ENCODE assay signal across 10 cellular contexts in the genomic region with DNA sequence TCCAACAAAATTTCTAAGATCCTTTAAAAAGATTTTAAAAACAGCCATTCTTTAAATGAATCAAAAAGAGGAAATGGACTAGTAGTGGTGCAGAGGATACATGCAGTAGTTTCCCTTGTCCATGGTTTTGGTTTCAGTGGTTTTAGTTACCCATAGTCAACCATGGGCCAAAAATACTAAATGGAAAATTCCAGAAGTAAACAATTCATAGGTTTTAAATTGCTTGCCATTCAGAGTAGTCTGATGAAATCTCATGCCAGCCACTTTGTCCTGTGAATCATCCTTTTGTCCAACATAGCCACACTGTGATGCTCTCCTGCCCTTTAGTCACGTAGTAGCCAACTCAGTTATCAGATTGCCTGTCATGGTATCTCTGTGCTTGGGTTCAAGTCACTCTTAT.
DNase-seq lines count a peak whose midpoint lies in the region; ATAC-seq and TF ChIP-seq lines count a peak whose summit lies in the region.
"Had no signal": no experiment of that assay in that cellular context is flagged by ENCODE, and none has a peak within 500 bp of the region (broad histone marks: within the 10 kb centered on the region; RNA-seq: fewer than 3 reads in every experiment).

No MANE protein-coding gene starts in this region.

- no peak overlapping the region for H2AFZ ChIP-seq in SK-N-SH (ENCODE audit: low read depth)

- no peaks in the 10 kb centered on the region for H3F3A ChIP-seq in SK-N-SH (replicated peaks; ENCODE audit: insufficient read depth)

- no peak overlapping the region for H3K9ac ChIP-seq in SK-N-SH

- no peaks in the 10 kb centered on the region for H3K79me2 ChIP-seq in SK-N-SH (ENCODE audit: insufficient read depth)

- no peak overlapping the region for H3K4me2 ChIP-seq in SK-N-SH

- H3K27ac ChIP-seq in stomach (no peak overlapping the region), SK-N-SH (ENCODE audit: low read depth in 2 of 2, low read length in 1 of 2) (no peak overlapping the region)

- H3K9me3 ChIP-seq in stomach = no peaks in the 10 kb centered on the region
- H3K9me3 ChIP-seq in SK-N-SH = no peaks in the 10 kb centered on the region

- H3K27me3 ChIP-seq in stomach (no peaks in the 10 kb centered on the region), SK-N-SH (ENCODE audit: insufficient read depth) (no peaks in the 10 kb centered on the region)

- H3K36me3 ChIP-seq in stomach = no peaks in the 10 kb centered on the region
- H3K36me3 ChIP-seq in SK-N-SH (replicated peaks in 1 of 2; ENCODE audit: control insufficient read depth in 1 of 2, insufficient read depth in 2 of 2, low read length in 1 of 2) = no peaks in the 10 kb centered on the region

- no peak for TF ChIP-seq CTCF in fibroblast of mammary gland (conservative IDR thresholded peaks at IDR 0.05; ENCODE audit: control insufficient read depth, insufficient read depth, low read depth, low read length)
- no peak for TF ChIP-seq CTCF in stomach (IDR thresholded peaks at IDR 0.05)
- TF ChIP-seq CTCF in SK-N-SH (IDR thresholded peaks at IDR 0.05) = no peak

- WGBS in stomach, 5 donors = 19 to 43% (median 29%) methylated on average over 1 of the region's 1 CpG
- WGBS in SK-N-SH (ENCODE audit: low lambda C conversion rate) = 11% methylated on average over 1 of the region's 1 CpG

- no peaks in the 10 kb centered on the region for H3K4me1 ChIP-seq in stomach
- H3K4me1 ChIP-seq in SK-N-SH (ENCODE audit: control insufficient read depth in 1 of 2, insufficient read depth in 2 of 2, low read depth in 1 of 2, low read length in 1 of 2) = no peaks in the 10 kb centered on the region

- no peaks in the 10 kb centered on the region for H3K9me2 ChIP-seq in SK-N-SH

- TF ChIP-seq EP300 in stomach (IDR thresholded peaks at IDR 0.05) = no peak
- TF ChIP-seq EP300 in SK-N-SH (IDR thresholded peaks at IDR 0.05; ENCODE audit: borderline replicate concordance in 1 of 2, low read depth in 1 of 2, low read length in 1 of 2) = no peak

- intact Hi-C loops in stomach (cut with DNase I; ENCODE audit: low total_unique reads) = no loop called here

- POLR2A ChIA-PET in SK-N-SH (lab: Yijun Ruan, JAX) = no interaction called here

- DNase-seq in Kasumi-1 (lab: John Stamatoyannopoulos, UW) (peak; percentile 10 to 50), fibroblast of mammary gland (ENCODE audit: low read depth) (peak; percentile 3), stomach (no peak), NCI-H1048 (lab: John Stamatoyannopoulos, UW) (no peak), SK-N-SH (no peak), NCI-H2171 (lab: John Stamatoyannopoulos, UW) (no peak)
- DNase-seq: DMS 273 treated with DMSO at 0.1 percent for 48 hours, NCI-H2171 treated with DMSO at 0.1 percent for 48 hours had no signal

- H4K20me1 ChIP-seq in SK-N-SH (ENCODE audit: insufficient read depth) = no peaks in the 10 kb centered on the region

- CTCF ChIA-PET in SK-N-SH (lab: Yijun Ruan, JAX) = no interaction called here

- ATAC-seq in GM18517 (IDR thresholded peaks at IDR 0.05; ENCODE audit: unreplicated experiment) = peak; percentile 73
- ATAC-seq in HG02623 (IDR thresholded peaks at IDR 0.05; ENCODE audit: unreplicated experiment) = peak; percentile 84

- no peak for TF ChIP-seq POLR2A in stomach (IDR thresholded peaks at IDR 0.05)

- TF ChIP-seq RAD21 in SK-N-SH (IDR thresholded peaks at IDR 0.05; ENCODE audit: low read length) = no peak

- no peak overlapping the region for H3K4me3 ChIP-seq in fibroblast of mammary gland (ENCODE audit: control insufficient read depth, low read depth, low read length)
- no peak overlapping the region for H3K4me3 ChIP-seq in stomach
- no peak overlapping the region for H3K4me3 ChIP-seq in SK-N-SH (ENCODE audit: low read depth in 2 of 2, low read length in 1 of 2)

TF ChIP-seq in SK-N-SH, 30 proteins besides CTCF, POLR2A, EP300 and RAD21:
- TF ChIP-seq FOXM1 (IDR thresholded peaks at IDR 0.05; ENCODE audit: low read depth) (no peak), EZH2phosphoT487 (IDR thresholded peaks at IDR 0.05; ENCODE audit: borderline replicate concordance, low read depth) (no peak), USF1 (IDR thresholded peaks at IDR 0.05; ENCODE audit: borderline replicate concordance, low read depth) (no peak), NFIC (IDR thresholded peaks at IDR 0.05; ENCODE audit: borderline replicate concordance) (no peak), RCOR1 (IDR thresholded peaks at IDR 0.05; ENCODE audit: low read length) (no peak), ZBTB33 (IDR thresholded peaks at IDR 0.05; ENCODE audit: borderline replicate concordance, low read depth) (no peak), GABPA (IDR thresholded peaks at IDR 0.05; ENCODE audit: low read depth) (no peak), YY1 (IDR thresholded peaks at IDR 0.05; ENCODE audit: low read depth) (no peak)

Comparison
In these comparisons a context has a peak if more than half of its experiments do, and no peak if none do; other contexts are left out.
1. DNase-seq: peak in Kasumi-1 (2 of 2) and fibroblast of mammary gland (single experiment); none in stomach (single experiment), NCI-H1048 (single experiment), SK-N-SH (single experiment) and NCI-H2171 (single experiment).